35 cellular contexts compared by ENCODE assay signal in genomic region chr13:81916471-81916870, GRCh38.
"Had no signal": no experiment of that assay in that cellular context is flagged by ENCODE, and none has a peak within 500 bp of the region (broad histone marks: within the 10 kb centered on the region; RNA-seq: fewer than 3 reads in every experiment).

No MANE protein-coding gene starts in this region.

- H3K4me1 ChIP-seq: pancreas, prostate gland, sigmoid colon, tibial artery had no signal

- H3K4me3 Mint-ChIP-seq: activated naive CD4-positive, alpha-beta T cell treated with anti-CD3 and anti-CD28 coated beads, Interleukin-2, amount 10 ng/mL, durations not matched to agents 7 days and 5 days; activated naive CD8-positive, alpha-beta T cell treated with anti-CD3 and anti-CD28 coated beads, Interleukin-2, amount 10 ng/mL, durations not matched to agents 7 days and 5 days; brain; mesothelial cell of epicardium; naive B cell; nephron progenitor cell; stimulated activated memory B cell treated with anti-CD40 and anti-IgM and Interleukin-4, amounts not matched to agents 10 μg/mL and 1 μg/mL and 100 μg/mL, for 72 hours; stimulated activated naive CD8-positive, alpha-beta T cell treated with anti-CD3 and anti-CD28 coated beads, Interleukin-15, amount 100 ng/mL, for 72 hours; T-helper 1 cell treated with Interleukin-12 subunit alpha and Interleukin-12 subunit beta and Interleukin-4 antibody, amounts not matched to agents 30 μg/mL and 1 μg/mL, for 36 hours had no signal

- ATAC-seq: activated CD4-positive, CD25-positive, alpha-beta regulatory T cell treated with anti-CD3 and anti-CD28 coated beads, Interleukin-2, amount 50 U/mL, for 24 hours; esophagus mucosa; left colon; pancreas; stimulated activated memory B cell treated with anti-CD40 and anti-IgM and Interleukin-4, amounts not matched to agents 10 μg/mL and 1 μg/mL and 100 μg/mL, for 72 hours; stimulated activated naive CD8-positive, alpha-beta T cell treated with anti-CD3 and anti-CD28 coated beads, Interleukin-15, amount 100 ng/mL, for 72 hours had no signal

- H3K9me3 Mint-ChIP-seq: brain, nephron progenitor cell had no signal

- H3K27ac Mint-ChIP-seq: activated naive CD4-positive, alpha-beta T cell treated with anti-CD3 and anti-CD28 coated beads, Interleukin-2, amount 10 ng/mL, durations not matched to agents 7 days and 5 days; activated naive CD8-positive, alpha-beta T cell treated with anti-CD3 and anti-CD28 coated beads, Interleukin-2, amount 10 ng/mL, durations not matched to agents 7 days and 5 days; brain; mesothelial cell of epicardium; naive B cell; nephron progenitor cell; stimulated activated memory B cell treated with anti-CD40 and anti-IgM and Interleukin-4, amounts not matched to agents 10 μg/mL and 1 μg/mL and 100 μg/mL, for 72 hours; stimulated activated naive CD8-positive, alpha-beta T cell treated with anti-CD3 and anti-CD28 coated beads, Interleukin-15, amount 100 ng/mL, for 72 hours; T-helper 1 cell treated with Interleukin-12 subunit alpha and Interleukin-12 subunit beta and Interleukin-4 antibody, amounts not matched to agents 30 μg/mL and 1 μg/mL, for 36 hours had no signal

- H3K27ac ChIP-seq: cardiac muscle cell, neutrophil, pancreas, prostate gland, sigmoid colon, tibial artery, WERI-Rb-1 had no signal

- H3K4me1 Mint-ChIP-seq: activated naive CD4-positive, alpha-beta T cell treated with anti-CD3 and anti-CD28 coated beads, Interleukin-2, amount 10 ng/mL, durations not matched to agents 7 days and 5 days; activated naive CD8-positive, alpha-beta T cell treated with anti-CD3 and anti-CD28 coated beads, Interleukin-2, amount 10 ng/mL, durations not matched to agents 7 days and 5 days; brain; naive B cell; nephron progenitor cell; stimulated activated memory B cell treated with anti-CD40 and anti-IgM and Interleukin-4, amounts not matched to agents 10 μg/mL and 1 μg/mL and 100 μg/mL, for 72 hours; stimulated activated naive CD8-positive, alpha-beta T cell treated with anti-CD3 and anti-CD28 coated beads, Interleukin-15, amount 100 ng/mL, for 72 hours had no signal

- H3K36me3 ChIP-seq: cardiac muscle cell, neutrophil, pancreas, prostate gland, sigmoid colon, tibial artery, WERI-Rb-1 had no signal

- H3K9me3 ChIP-seq: neutrophil, pancreas, prostate gland, sigmoid colon, tibial artery had no signal

- H3K27me3 Mint-ChIP-seq: activated naive CD4-positive, alpha-beta T cell treated with anti-CD3 and anti-CD28 coated beads, Interleukin-2, amount 10 ng/mL, durations not matched to agents 7 days and 5 days; activated naive CD8-positive, alpha-beta T cell treated with anti-CD3 and anti-CD28 coated beads, Interleukin-2, amount 10 ng/mL, durations not matched to agents 7 days and 5 days; brain; naive B cell; stimulated activated memory B cell treated with anti-CD40 and anti-IgM and Interleukin-4, amounts not matched to agents 10 μg/mL and 1 μg/mL and 100 μg/mL, for 72 hours; stimulated activated naive CD8-positive, alpha-beta T cell treated with anti-CD3 and anti-CD28 coated beads, Interleukin-15, amount 100 ng/mL, for 72 hours had no signal

- DNase-seq: activated CD4-positive, alpha-beta T cell treated with anti-CD3 and anti-CD28 coated beads for 48 hours; activated CD4-positive, alpha-beta T cell treated with anti-CD3 and anti-CD28 coated beads, Interleukin-2, amount 50 U/mL, for 48 hours; activated CD8-positive, alpha-beta memory T cell treated with anti-CD3 and anti-CD28 coated beads for 24 hours; activated effector memory CD4-positive, alpha-beta T cell treated with anti-CD3 and anti-CD28 coated beads, Interleukin-2, amount 50 U/mL, for 16 hours; activated naive CD4-positive, alpha-beta T cell treated with anti-CD3 and anti-CD28 coated beads, Interleukin-2, amount 10 ng/mL, durations not matched to agents 7 days and 5 days; activated naive CD8-positive, alpha-beta T cell treated with anti-CD3 and anti-CD28 coated beads, Interleukin-2, amount 10 ng/mL, durations not matched to agents 7 days and 5 days; cortex of kidney; foreskin fibroblast; head of caudate nucleus; hippocampal formation; kidney; left colon; naive B cell; nephron progenitor cell; pancreas; retina; sigmoid colon; small intestine; stimulated activated CD4-positive, alpha-beta T cell treated with anti-CD3 and anti-CD28 coated beads, Interleukin-4, amount 100 ng/mL, for 4 hours; stimulated activated CD8-positive, alpha-beta memory T cell treated with anti-CD3 and anti-CD28 coated beads, Interleukin-4, amount 100 ng/mL, for 48 hours; stimulated activated naive CD8-positive, alpha-beta T cell treated with anti-CD3 and anti-CD28 coated beads, Interleukin-15, amount 100 ng/mL, for 72 hours; substantia nigra; SW 1271; T-helper 9 cell; tibial artery; WERI-Rb-1 had no signal

- H3K27me3 ChIP-seq: cardiac muscle cell, neutrophil, pancreas, sigmoid colon, tibial artery had no signal

- H3K4me3 ChIP-seq: cardiac muscle cell, pancreas, prostate gland, sigmoid colon, tibial artery had no signal

- H3K36me3 Mint-ChIP-seq: activated naive CD4-positive, alpha-beta T cell treated with anti-CD3 and anti-CD28 coated beads, Interleukin-2, amount 10 ng/mL, durations not matched to agents 7 days and 5 days; activated naive CD8-positive, alpha-beta T cell treated with anti-CD3 and anti-CD28 coated beads, Interleukin-2, amount 10 ng/mL, durations not matched to agents 7 days and 5 days; brain; mesothelial cell of epicardium; naive B cell; stimulated activated memory B cell treated with anti-CD40 and anti-IgM and Interleukin-4, amounts not matched to agents 10 μg/mL and 1 μg/mL and 100 μg/mL, for 72 hours had no signal
